15 cellular contexts compared by ENCODE assay signal in genomic region chr10:58672855-58673254, GRCh38.
DNase-seq lines count a peak whose midpoint lies in the region; ATAC-seq, FAIRE-seq and TF ChIP-seq lines count a peak whose summit lies in the region.
"Had no signal": no experiment of that assay in that cellular context is flagged by ENCODE, and none has a peak within 500 bp of the region (broad histone marks: within the 10 kb centered on the region; RNA-seq: fewer than 3 reads in every experiment).

No MANE protein-coding gene starts in this region.

- TF ChIP-seq CTCF in fibroblast of pulmonary artery (IDR thresholded peaks at IDR 0.05; ENCODE audit: low read length, missing control alignments) (no peak), GM10266 (IDR thresholded peaks at IDR 0.05; ENCODE audit: control insufficient read depth, insufficient read depth, low read depth, missing control alignments) (no peak), mucosa of descending colon (IDR thresholded peaks at IDR 0.05) (no peak)

- ATAC-seq in sciatic nerve: peak; percentile 62
- ATAC-seq in mucosa of descending colon: no peak

- no peak for FAIRE-seq in RCC 7860 (lab: Jason Lieb, UNC)
- FAIRE-seq: GM19239 had no signal

- H3K9me3 ChIP-seq in adipocyte (ENCODE audit: control insufficient read depth, low read length) (no peaks in the 10 kb centered on the region), mucosa of descending colon (no peaks in the 10 kb centered on the region)
- H3K9me3 ChIP-seq: BLaER1 treated with 17β-estradiol and CSF1 and Interleukin-3, amounts not matched to agents 10 nM and 100 nM had no signal

- DNase-seq in EL: peak; percentile 56
- peak; percentile 68 for DNase-seq in adipocyte (ENCODE audit: low read depth)
- DNase-seq in fibroblast of pulmonary artery (ENCODE audit: low read depth): peak; percentile 54
- DNase-seq in sciatic nerve (ENCODE audit: low spot score): no peak
- no peak for DNase-seq in GM10266 (ENCODE audit: extremely low spot score)
- DNase-seq in mucosa of descending colon: no peak
- no peak for DNase-seq in stimulated activated naive CD4-positive, alpha-beta T cell (lab: John Stamatoyannopoulos, UW)
- DNase-seq in RCC 7860 (ENCODE audit: low spot score): no peak
- DNase-seq: DMS 273 treated with DMSO at 0.1 percent for 48 hours, NCI-H1417, NCI-H187 treated with DMSO at 0.1 percent for 48 hours, NCI-H2171, NCI-H774 had no signal

- intact Hi-C loops in sciatic nerve (cut with DNase I) (no loop called here), mucosa of descending colon (cut with DNase I, micrococcal nuclease) (no loop called here)

- H3K27me3 ChIP-seq in adipocyte (replicated peaks; ENCODE audit: control insufficient read depth, insufficient read depth, low read length): no peaks in the 10 kb centered on the region
- H3K27me3 ChIP-seq: BLaER1 treated with 17β-estradiol and CSF1 and Interleukin-3, amounts not matched to agents 10 nM and 100 nM had no signal

- no peak overlapping the region for H3K9ac ChIP-seq in adipocyte (ENCODE audit: low read length)
- H3K9ac ChIP-seq: BLaER1 treated with 17β-estradiol and CSF1 and Interleukin-3, amounts not matched to agents 10 nM and 100 nM had no signal

- peak overlapping the region; percentile 23 for H3K4me3 ChIP-seq in adipocyte (ENCODE audit: low read length)
- H3K4me3 ChIP-seq in fibroblast of pulmonary artery (replicated peaks; ENCODE audit: low read depth, low read length): no peak overlapping the region
- H3K4me3 ChIP-seq in mucosa of descending colon: no peak overlapping the region
- H3K4me3 ChIP-seq: BLaER1 treated with 17β-estradiol and CSF1 and Interleukin-3, amounts not matched to agents 10 nM and 100 nM had no signal

- H3K36me3 ChIP-seq in adipocyte (ENCODE audit: control insufficient read depth, insufficient read depth, low read length, severe bottlenecking) (no peaks in the 10 kb centered on the region), mucosa of descending colon (ENCODE audit: low read depth) (no peaks in the 10 kb centered on the region)
- H3K36me3 ChIP-seq: BLaER1 treated with 17β-estradiol and CSF1 and Interleukin-3, amounts not matched to agents 10 nM and 100 nM had no signal

- H3K4me1 ChIP-seq in adipocyte (ENCODE audit: control insufficient read depth, insufficient read depth, low read length) (peaks cover 19% of the 10 kb centered on the region), mucosa of descending colon (ENCODE audit: low read depth) (no peaks in the 10 kb centered on the region)
- H3K4me1 ChIP-seq: BLaER1 treated with 17β-estradiol and CSF1 and Interleukin-3, amounts not matched to agents 10 nM and 100 nM had no signal

Comparison
In these comparisons a context has a peak if more than half of its experiments do, and no peak if none do; other contexts are left out.
1. DNase-seq: peak in EL (single experiment), adipocyte (single experiment) and fibroblast of pulmonary artery (single experiment); none in sciatic nerve (single experiment), GM10266 (single experiment), mucosa of descending colon (0 of 3), stimulated activated naive CD4-positive, alpha-beta T cell (0 of 6) and RCC 7860 (single experiment).